8 cellular contexts compared by ENCODE assay signal in genomic region chr16:89564476-89565255, GRCh38. TPM values are rescaled to one million over a fixed set of nuclear protein-coding genes. Genes with fewer than 3 reads are reported as not detected.
DNase-seq lines count a peak whose midpoint lies in the region; ATAC-seq and TF ChIP-seq lines count a peak whose summit lies in the region.

No MANE protein-coding gene starts in this region.

- CTCF ChIA-PET in activated naive CD4-positive, alpha-beta T cell treated with anti-CD3 and anti-CD28 coated beads, Interleukin-2, amount 10 ng/mL, durations not matched to agents 7 days and 5 days (lab: Charles Lee) = interaction anchor here (1.3 to 1.4 kb wide), 2 partner anchors 9 to 16 kb away, joined by 5 to 6 read pairs; no protein-coding TSS in a partner anchor

- H3K27ac Mint-ChIP-seq in activated naive CD4-positive, alpha-beta T cell treated with anti-CD3 and anti-CD28 coated beads, Interleukin-2, amount 10 ng/mL, durations not matched to agents 7 days and 5 days = peak overlapping the region; percentile 55
- H3K27ac Mint-ChIP-seq in mesothelial cell of epicardium = peak overlapping the region; percentile 34

- peaks cover 39% of the 10 kb centered on the region for H3K36me3 Mint-ChIP-seq in activated naive CD4-positive, alpha-beta T cell treated with anti-CD3 and anti-CD28 coated beads, Interleukin-2, amount 10 ng/mL, durations not matched to agents 7 days and 5 days
- H3K36me3 Mint-ChIP-seq in mesothelial cell of epicardium = peaks cover 17% of the 10 kb centered on the region

- H3K9me3 Mint-ChIP-seq in activated naive CD4-positive, alpha-beta T cell treated with anti-CD3 and anti-CD28 coated beads, Interleukin-2, amount 10 ng/mL, durations not matched to agents 7 days and 5 days = no peaks in the 10 kb centered on the region
- no peaks in the 10 kb centered on the region for H3K9me3 Mint-ChIP-seq in mesothelial cell of epicardium

- no peak for TF ChIP-seq CTCF in mesothelial cell of epicardium (IDR thresholded peaks at IDR 0.05; ENCODE audit: unreplicated experiment)

- ATAC-seq in GM18909 (IDR thresholded peaks at IDR 0.05; ENCODE audit: poor library complexity, unreplicated experiment) (no peak), GM18511 (IDR thresholded peaks at IDR 0.05; ENCODE audit: unreplicated experiment) (no peak)

- DNase-seq in ELR (ENCODE audit: low read depth) (peak; percentile 50), NAMALWA (ENCODE audit: low spot score) (peak; percentile 46), mesothelial cell of epicardium (ENCODE audit: low spot score in 2 of 2, unreplicated experiment in 2 of 2) (no peak), epidermal melanocyte (ENCODE audit: insufficient read length, low spot score) (no peak), cerebellar nuclear complex (lab: John Stamatoyannopoulos, UW) (no peak)
- DNase-seq in activated naive CD4-positive, alpha-beta T cell treated with anti-CD3 and anti-CD28 coated beads, Interleukin-2, amount 10 ng/mL, durations not matched to agents 7 days and 5 days = no peak

- H3K27me3 Mint-ChIP-seq in activated naive CD4-positive, alpha-beta T cell treated with anti-CD3 and anti-CD28 coated beads, Interleukin-2, amount 10 ng/mL, durations not matched to agents 7 days and 5 days = no peaks in the 10 kb centered on the region
- peaks cover 2% of the 10 kb centered on the region for H3K27me3 Mint-ChIP-seq in mesothelial cell of epicardium (ENCODE audit: low read depth)

- H3K4me3 Mint-ChIP-seq in activated naive CD4-positive, alpha-beta T cell treated with anti-CD3 and anti-CD28 coated beads, Interleukin-2, amount 10 ng/mL, durations not matched to agents 7 days and 5 days = peak overlapping the region; percentile 37
- H3K4me3 Mint-ChIP-seq in mesothelial cell of epicardium = no peak overlapping the region

- peaks cover 51% of the 10 kb centered on the region for H3K4me1 Mint-ChIP-seq in activated naive CD4-positive, alpha-beta T cell treated with anti-CD3 and anti-CD28 coated beads, Interleukin-2, amount 10 ng/mL, durations not matched to agents 7 days and 5 days
- peaks cover 42% of the 10 kb centered on the region for H3K4me1 Mint-ChIP-seq in mesothelial cell of epicardium

RNA-seq across cellular contexts. Expression of gene RPL13, which starts 4.2 kb away (rescaled TPM):
- 2,065 to 2,192 TPM (median 2,184 TPM) in 3 replicates for total RNA-seq in mesothelial cell of epicardium

RNA-seq across cellular contexts. Expression of gene CPNE7, which starts 10.9 kb away (rescaled TPM):
- total RNA-seq in mesothelial cell of epicardium = 1.2 to 1.7 TPM (median 1.2 TPM) in 3 replicates

RNA-seq across cellular contexts. Expression of gene DPEP1, which starts 48.8 kb away (rescaled TPM):
- 0.36 to 0.47 TPM (median 0.38 TPM) in 3 replicates for total RNA-seq in mesothelial cell of epicardium

RNA-seq across cellular contexts. Expression of gene SPG7, which starts 56.5 kb away (rescaled TPM):
- total RNA-seq in mesothelial cell of epicardium = 186 to 199 TPM (median 187 TPM) in 3 replicates

Comparison
In these comparisons a context has a peak if more than half of its experiments do, and no peak if none do; other contexts are left out.
1. DNase-seq: peak in ELR (single experiment) and NAMALWA (single experiment); none in activated naive CD4-positive, alpha-beta T cell treated with anti-CD3 and anti-CD28 coated beads, Interleukin-2, amount 10 ng/mL, durations not matched to agents 7 days and 5 days (single experiment), mesothelial cell of epicardium (0 of 2), epidermal melanocyte (single experiment) and cerebellar nuclear complex (0 of 2).